ENCODE assay signal across 9 cellular contexts in genomic region chr1:53172751-53173498, GRCh38.
DNase-seq lines count a peak whose midpoint lies in the region; ATAC-seq and TF ChIP-seq lines count a peak whose summit lies in the region.
"Had no signal": no experiment of that assay in that cellular context is flagged by ENCODE, and none has a peak within 500 bp of the region (broad histone marks: within the 10 kb centered on the region; RNA-seq: fewer than 3 reads in every experiment).

No MANE protein-coding gene starts in this region.

- H3K36me3 ChIP-seq in WERI-Rb-1 (no peaks in the 10 kb centered on the region), muscle layer of colon (ENCODE audit: insufficient read depth, low read length) (no peaks in the 10 kb centered on the region)

- TF ChIP-seq EP300 in Ishikawa (IDR thresholded peaks at IDR 0.05; ENCODE audit: borderline replicate concordance) = no peak

- peak; percentile 39 for TF ChIP-seq CTCF in WERI-Rb-1 (IDR thresholded peaks at IDR 0.05; ENCODE audit: low read depth, low read length)

- H3K9me3 ChIP-seq in WERI-Rb-1 (ENCODE audit: severe bottlenecking) = no peaks in the 10 kb centered on the region
- no peaks in the 10 kb centered on the region for H3K9me3 ChIP-seq in muscle layer of colon (ENCODE audit: low read length)

- no peak for ATAC-seq in HG02588 (IDR thresholded peaks at IDR 0.05; ENCODE audit: unreplicated experiment)

- peaks cover 39% of the 10 kb centered on the region for H3K4me1 ChIP-seq in muscle layer of colon (ENCODE audit: insufficient read depth, low read length)

- TF ChIP-seq RAD21 in Ishikawa (IDR thresholded peaks at IDR 0.05; ENCODE audit: low read depth) = 0 out of 2 replicates have a peak, but pooled peaks have one; percentile 40

- DNase-seq in ELR (ENCODE audit: low read depth) (peak; percentile 72), WERI-Rb-1 (peak; percentile 83), activated gamma-delta T cell (lab: John Stamatoyannopoulos, UW) (no peak), GOT3 (lab: John Stamatoyannopoulos, UW) (no peak)
- no peak for DNase-seq in stimulated activated CD4-positive, alpha-beta T cell treated with anti-CD3 and anti-CD28 coated beads, Interleukin-2, amount 100 ng/mL, for 24 hours

- H3K27ac ChIP-seq in WERI-Rb-1 (peak overlapping the region; percentile 79), muscle layer of colon (ENCODE audit: low read depth, low read length) (peak overlapping the region; percentile 42)
- H3K27ac ChIP-seq: KMS-11 had no signal

- H3K27me3 ChIP-seq in WERI-Rb-1 (ENCODE audit: insufficient read depth, low read depth, severe bottlenecking) = no peaks in the 10 kb centered on the region
- no peaks in the 10 kb centered on the region for H3K27me3 ChIP-seq in muscle layer of colon (ENCODE audit: control insufficient read depth in 1 of 2, insufficient read depth in 2 of 2, low read length in 2 of 2)

- H3K4me3 ChIP-seq in WERI-Rb-1 (ENCODE audit: low read depth, low read length) (peak overlapping the region; percentile 3; the same call in 1 of the 2 replicates), muscle layer of colon (ENCODE audit: low read depth in 1 of 2, low read length in 2 of 2) (no peak overlapping the region)

- H3K9ac ChIP-seq in muscle layer of colon (ENCODE audit: low read length) = no peak overlapping the region
- H3K9ac ChIP-seq: KMS-11 had no signal

TF ChIP-seq in Ishikawa, 13 proteins besides CTCF, POLR2A, EP300 and RAD21:
- TF ChIP-seq REST (IDR thresholded peaks at IDR 0.05; ENCODE audit: low read depth) (no peak), CEBPB (IDR thresholded peaks at IDR 0.05) (no peak), NFIC (IDR thresholded peaks at IDR 0.05) (no peak), EGR1 (IDR thresholded peaks at IDR 0.05) (no peak), USF1 (IDR thresholded peaks at IDR 0.05) (no peak), CREB1 (IDR thresholded peaks at IDR 0.05; ENCODE audit: low read depth) (no peak), TCF12 (IDR thresholded peaks at IDR 0.05; ENCODE audit: low read depth) (no peak)

Comparison
In these comparisons a context has a peak if more than half of its experiments do, and no peak if none do; other contexts are left out.
1. DNase-seq: peak in ELR (single experiment) and WERI-Rb-1 (single experiment); none in activated gamma-delta T cell (single experiment), GOT3 (single experiment) and stimulated activated CD4-positive, alpha-beta T cell treated with anti-CD3 and anti-CD28 coated beads, Interleukin-2, amount 100 ng/mL, for 24 hours (0 of 2).